Comparison of ENCODE assay signal across 22 cellular contexts in the genomic region with DNA sequence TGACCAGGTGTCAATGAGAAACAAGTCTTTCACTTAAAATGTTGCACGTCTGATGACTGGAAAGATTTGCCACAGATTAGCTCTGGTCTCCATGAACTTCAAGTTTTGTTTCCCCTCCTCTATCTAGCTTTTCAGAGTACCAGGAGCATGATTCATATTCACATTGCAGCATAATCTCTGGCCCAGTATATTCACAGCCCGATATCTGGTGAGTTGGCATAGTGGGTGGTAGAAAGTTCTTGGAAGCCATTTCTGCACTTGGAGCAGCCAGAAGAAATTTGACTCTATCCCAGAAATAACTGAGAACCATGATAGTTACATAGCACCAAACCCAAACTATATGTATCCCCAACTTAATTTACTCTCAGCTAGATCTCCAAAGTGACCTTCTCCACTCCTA.
A peak's percentile ranks its signal among the peaks of the same experiment; 100 is the strongest.
DNase-seq lines count a peak whose midpoint lies in the region; ATAC-seq, FAIRE-seq and TF ChIP-seq lines count a peak whose summit lies in the region.
"Had no signal": no experiment of that assay in that cellular context is flagged by ENCODE, and none has a peak within 500 bp of the region (broad histone marks: within the 10 kb centered on the region; RNA-seq: fewer than 3 reads in every experiment).

No MANE protein-coding gene starts in this region.

- peaks cover 2% of the 10 kb centered on the region for H3K27me3 Mint-ChIP-seq in astrocyte (ENCODE audit: low read depth, unreplicated experiment)
- H3K27me3 Mint-ChIP-seq in activated T-helper 17 cell treated with anti-CD3 and anti-CD28 coated beads, Interleukin-2, amount 50 U/mL, for 72 hours = no peaks in the 10 kb centered on the region
- H3K27me3 Mint-ChIP-seq: activated CD4-positive, alpha-beta memory T cell treated with anti-CD3 and anti-CD28 coated beads, Interleukin-2, amount 10 ng/mL, durations not matched to agents 7 days and 5 days; CD4-positive, alpha-beta memory T cell; naive thymus-derived CD4-positive, alpha-beta T cell; stimulated activated naive B cell treated with anti-CD40 and anti-IgM and Interleukin-4, amounts not matched to agents 10 μg/mL and 1 μg/mL and 100 μg/mL, for 72 hours; type B pancreatic cell had no signal

- H3K27me3 ChIP-seq in left ventricle myocardium inferior (ENCODE audit: low read depth) (no peaks in the 10 kb centered on the region), astrocyte (ENCODE audit: insufficient read depth, low read length) (no peaks in the 10 kb centered on the region)

- H3K79me2 ChIP-seq in astrocyte (ENCODE audit: insufficient read depth, low read length) = no peaks in the 10 kb centered on the region

- peaks cover 2% of the 10 kb centered on the region for H3K4me1 Mint-ChIP-seq in astrocyte (ENCODE audit: low read depth, unreplicated experiment)
- no peaks in the 10 kb centered on the region for H3K4me1 Mint-ChIP-seq in activated T-helper 17 cell treated with anti-CD3 and anti-CD28 coated beads, Interleukin-2, amount 50 U/mL, for 72 hours
- H3K4me1 Mint-ChIP-seq: activated CD4-positive, alpha-beta memory T cell treated with anti-CD3 and anti-CD28 coated beads, Interleukin-2, amount 10 ng/mL, durations not matched to agents 7 days and 5 days; CD4-positive, alpha-beta memory T cell; naive thymus-derived CD4-positive, alpha-beta T cell; stimulated activated naive B cell treated with anti-CD40 and anti-IgM and Interleukin-4, amounts not matched to agents 10 μg/mL and 1 μg/mL and 100 μg/mL, for 72 hours had no signal

- no peak overlapping the region for H3K4me2 ChIP-seq in astrocyte (ENCODE audit: low read length)

- intact Hi-C loops in Right ventricle myocardium superior (cut with DNase I) = no loop called here
- intact Hi-C loops in left ventricle myocardium inferior (cut with micrococcal nuclease) = no loop called here

- H3K36me3 ChIP-seq in left ventricle myocardium inferior (no peaks in the 10 kb centered on the region), astrocyte (ENCODE audit: insufficient read depth, low read length) (no peaks in the 10 kb centered on the region)

- H3K9me3 ChIP-seq in left ventricle myocardium inferior (replicated peaks) = no peaks in the 10 kb centered on the region
- H3K9me3 ChIP-seq in astrocyte (ENCODE audit: insufficient read depth, low read depth, low read length) = no peaks in the 10 kb centered on the region

- no peak overlapping the region for H3K9ac ChIP-seq in astrocyte (ENCODE audit: low read length)

- DNase-seq in Right ventricle myocardium superior = no peak
- DNase-seq in left ventricle myocardium inferior = no peak
- peak; percentile 73 for DNase-seq in astrocyte (ENCODE audit: low read depth)
- DNase-seq in foreskin fibroblast = peak; percentile 69 to 79
- no peak for DNase-seq in stimulated activated CD4-positive, alpha-beta T cell treated with anti-CD3 and anti-CD28 coated beads, Interleukin-2, amount 100 ng/mL, for 24 hours
- DNase-seq: activated CD4-positive, alpha-beta memory T cell treated with anti-CD3 and anti-CD28 coated beads, Interleukin-2, amount 10 ng/mL, durations not matched to agents 7 days and 5 days; activated T-cell treated with anti-CD3 and anti-CD28 coated beads, Interleukin-2, amount 50 U/mL, for 48 hours; CD4-positive, alpha-beta memory T cell; mammary epithelial cell; naive thymus-derived CD4-positive, alpha-beta T cell; NCI-H2029; NCI-H510A; posterior cingulate gyrus; stimulated activated CD4-positive, alpha-beta T cell treated with anti-CD3 and anti-CD28 coated beads, Interleukin-12 subunit alpha, Interleukin-12 subunit beta, amount 100 ng/mL, for 4 hours; stimulated activated naive B cell treated with anti-CD40 and anti-IgM and Interleukin-4, amounts not matched to agents 10 μg/mL and 1 μg/mL and 100 μg/mL, for 72 hours had no signal

- TF ChIP-seq CTCF in left ventricle myocardium inferior (IDR thresholded peaks at IDR 0.05; ENCODE audit: borderline replicate concordance) (no peak), astrocyte (IDR thresholded peaks at IDR 0.05; ENCODE audit: insufficient read depth, low read depth, low read length) (no peak), foreskin fibroblast (IDR thresholded peaks at IDR 0.05; ENCODE audit: low read depth, low read length) (no peak)

- no peaks in the 10 kb centered on the region for H4K20me1 ChIP-seq in astrocyte (ENCODE audit: insufficient read depth, low read length)

- no peak overlapping the region for H3K27ac ChIP-seq in left ventricle myocardium inferior (replicated peaks)
- no peak overlapping the region for H3K27ac ChIP-seq in astrocyte (ENCODE audit: low read depth, low read length)

- FAIRE-seq in astrocyte (lab: Jason Lieb, UNC) = no peak
- FAIRE-seq: A204.1, endometrium had no signal

- H3K9me3 Mint-ChIP-seq in astrocyte (ENCODE audit: unreplicated experiment) = no peaks in the 10 kb centered on the region
- H3K9me3 Mint-ChIP-seq in activated T-helper 17 cell treated with anti-CD3 and anti-CD28 coated beads, Interleukin-2, amount 50 U/mL, for 72 hours = peaks cover 4% of the 10 kb centered on the region
- H3K9me3 Mint-ChIP-seq: type B pancreatic cell had no signal

- no peak overlapping the region for H3K27ac Mint-ChIP-seq in astrocyte (ENCODE audit: unreplicated experiment)
- no peak overlapping the region for H3K27ac Mint-ChIP-seq in activated T-helper 17 cell treated with anti-CD3 and anti-CD28 coated beads, Interleukin-2, amount 50 U/mL, for 72 hours
- H3K27ac Mint-ChIP-seq: activated CD4-positive, alpha-beta memory T cell treated with anti-CD3 and anti-CD28 coated beads, Interleukin-2, amount 10 ng/mL, durations not matched to agents 7 days and 5 days; activated naive CD4-positive, alpha-beta T cell treated with anti-CD3 and anti-CD28 coated beads, Interleukin-2, amount 50 U/mL, for 72 hours; CD4-positive, alpha-beta memory T cell; naive thymus-derived CD4-positive, alpha-beta T cell; stimulated activated naive B cell treated with anti-CD40 and anti-IgM and Interleukin-4, amounts not matched to agents 10 μg/mL and 1 μg/mL and 100 μg/mL, for 72 hours; type B pancreatic cell had no signal

- H2AFZ ChIP-seq in astrocyte (ENCODE audit: low read depth, low read length) = no peak overlapping the region

- ATAC-seq in Right ventricle myocardium superior (ENCODE audit: poor library complexity) (peak; percentile 51), HG02763 (IDR thresholded peaks at IDR 0.05; ENCODE audit: unreplicated experiment) (no peak), GM18870 (IDR thresholded peaks at IDR 0.05; ENCODE audit: unreplicated experiment) (no peak)
- ATAC-seq in activated T-helper 17 cell treated with anti-CD3 and anti-CD28 coated beads, Interleukin-2, amount 50 U/mL, for 72 hours (replicated peaks) = no peak
- ATAC-seq: activated naive CD4-positive, alpha-beta T cell treated with anti-CD3 and anti-CD28 coated beads, Interleukin-2, amount 50 U/mL, for 72 hours; naive thymus-derived CD4-positive, alpha-beta T cell; stimulated activated naive B cell treated with anti-CD40 and anti-IgM and Interleukin-4, amounts not matched to agents 10 μg/mL and 1 μg/mL and 100 μg/mL, for 72 hours had no signal

- H3K36me3 Mint-ChIP-seq in astrocyte (ENCODE audit: low read depth, unreplicated experiment) = no peaks in the 10 kb centered on the region
- no peaks in the 10 kb centered on the region for H3K36me3 Mint-ChIP-seq in activated T-helper 17 cell treated with anti-CD3 and anti-CD28 coated beads, Interleukin-2, amount 50 U/mL, for 72 hours (ENCODE audit: low read depth)
- H3K36me3 Mint-ChIP-seq: activated naive CD4-positive, alpha-beta T cell treated with anti-CD3 and anti-CD28 coated beads, Interleukin-2, amount 50 U/mL, for 72 hours; CD4-positive, alpha-beta memory T cell; naive thymus-derived CD4-positive, alpha-beta T cell; stimulated activated naive B cell treated with anti-CD40 and anti-IgM and Interleukin-4, amounts not matched to agents 10 μg/mL and 1 μg/mL and 100 μg/mL, for 72 hours; type B pancreatic cell had no signal

- H3K4me3 ChIP-seq in left ventricle myocardium inferior (no peak overlapping the region), astrocyte (ENCODE audit: insufficient read depth, low read depth, low read length) (no peak overlapping the region), foreskin fibroblast (ENCODE audit: low read depth in 1 of 2, low read length in 2 of 2) (no peak overlapping the region)

- H3K4me3 Mint-ChIP-seq in astrocyte (ENCODE audit: unreplicated experiment) = no peak overlapping the region
- no peak overlapping the region for H3K4me3 Mint-ChIP-seq in activated T-helper 17 cell treated with anti-CD3 and anti-CD28 coated beads, Interleukin-2, amount 50 U/mL, for 72 hours
- H3K4me3 Mint-ChIP-seq: activated CD4-positive, alpha-beta memory T cell treated with anti-CD3 and anti-CD28 coated beads, Interleukin-2, amount 10 ng/mL, durations not matched to agents 7 days and 5 days; CD4-positive, alpha-beta memory T cell; naive thymus-derived CD4-positive, alpha-beta T cell; stimulated activated naive B cell treated with anti-CD40 and anti-IgM and Interleukin-4, amounts not matched to agents 10 μg/mL and 1 μg/mL and 100 μg/mL, for 72 hours; type B pancreatic cell had no signal

- H3K4me1 ChIP-seq in left ventricle myocardium inferior (peaks cover 15% of the 10 kb centered on the region), astrocyte (ENCODE audit: insufficient read depth, low read length) (no peaks in the 10 kb centered on the region)

Comparison
In these comparisons a context has a peak if more than half of its experiments do, and no peak if none do; other contexts are left out.
1. DNase-seq: peak in astrocyte (single experiment) and foreskin fibroblast (2 of 2); none in Right ventricle myocardium superior (single experiment), left ventricle myocardium inferior (single experiment) and stimulated activated CD4-positive, alpha-beta T cell treated with anti-CD3 and anti-CD28 coated beads, Interleukin-2, amount 100 ng/mL, for 24 hours (0 of 2).